ENCODE assay signal across 8 cellular contexts in the genomic region with DNA sequence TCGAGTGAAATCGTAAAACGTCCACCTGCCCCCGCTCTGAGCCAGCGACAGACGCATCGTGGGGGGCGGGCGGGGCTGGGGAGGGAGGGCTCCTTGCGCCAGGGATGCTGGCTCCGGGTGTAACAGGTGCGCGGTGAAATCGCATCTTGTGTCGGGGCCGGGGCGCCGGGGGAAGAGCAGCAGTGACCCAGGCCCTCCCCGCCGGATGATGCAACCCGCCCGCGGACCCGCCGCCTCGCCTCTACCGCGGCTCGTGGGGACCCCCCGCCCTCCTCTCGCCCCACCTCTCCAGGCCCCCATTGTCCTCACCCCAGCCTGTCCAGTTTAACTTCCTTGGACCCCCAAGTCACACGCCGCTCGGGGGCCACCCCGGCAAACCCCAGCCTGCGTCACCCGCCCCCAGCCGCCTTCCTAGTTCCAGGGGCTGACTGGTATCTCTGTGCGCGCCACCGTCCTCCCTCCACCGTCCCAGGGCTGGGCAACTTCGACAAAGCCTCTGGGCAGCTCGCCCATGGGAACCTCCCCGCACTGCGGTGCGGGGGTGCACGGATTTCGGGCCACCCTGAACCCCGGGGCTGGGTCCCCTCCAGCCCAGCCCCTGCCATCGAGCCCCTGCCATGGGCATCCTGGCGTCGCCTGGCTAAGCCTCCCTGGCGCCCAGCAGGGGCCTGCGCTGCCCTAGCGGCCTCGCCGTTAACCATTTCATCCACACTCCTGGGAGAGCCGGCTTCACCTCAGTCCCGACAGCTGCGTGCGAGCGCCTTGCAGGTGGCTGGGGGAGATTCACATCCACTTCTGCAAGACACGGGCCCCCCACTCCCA. TPM values are rescaled to one million over a fixed set of nuclear protein-coding genes. Genes with fewer than 3 reads are reported as not detected.
A peak's percentile ranks its signal among the peaks of the same experiment; 100 is the strongest.
DNase-seq lines count a peak whose midpoint lies in the region; ATAC-seq and TF ChIP-seq lines count a peak whose summit lies in the region.

No MANE protein-coding gene starts in this region.

- WGBS in urinary bladder: 1% methylated on average over 64 of the region's 64 CpGs

- peak; percentile 34 for ATAC-seq in activated T-helper 17 cell treated with anti-CD3 and anti-CD28 coated beads, Interleukin-2, amount 50 U/mL, for 72 hours (replicated peaks)
- ATAC-seq in left lobe of liver (peak; percentile 40), HG03565 (IDR thresholded peaks at IDR 0.05; ENCODE audit: unreplicated experiment) (no peak), GM21723 (IDR thresholded peaks at IDR 0.05; ENCODE audit: unreplicated experiment) (no peak)

- peak; percentile 21; the same call in 1 of the 2 replicates for TF ChIP-seq CTCF in BE2C (IDR thresholded peaks at IDR 0.05; ENCODE audit: low read depth, low read length)

- no peaks in the 10 kb centered on the region for H3K4me1 Mint-ChIP-seq in activated T-helper 17 cell treated with anti-CD3 and anti-CD28 coated beads, Interleukin-2, amount 50 U/mL, for 72 hours

- no peak overlapping the region for H3K27ac ChIP-seq in urinary bladder (ENCODE audit: low read depth)

- no peaks in the 10 kb centered on the region for H3K9me3 ChIP-seq in BE2C

- DNase-seq in BE2C (peak; percentile 55), NCI-H1417 treated with DMSO at 0.1 percent for 48 hours (lab: John Stamatoyannopoulos, UW) (peak; percentile 51), left lobe of liver (ENCODE audit: low spot score) (no peak), NK-92 (lab: John Stamatoyannopoulos, UW; ENCODE audit: unreplicated experiment) (no peak)

- H3K27me3 ChIP-seq in BE2C: peaks cover 15% of the 10 kb centered on the region

- no peak overlapping the region for H3K27ac Mint-ChIP-seq in activated T-helper 17 cell treated with anti-CD3 and anti-CD28 coated beads, Interleukin-2, amount 50 U/mL, for 72 hours

- H3K4me3 Mint-ChIP-seq in activated T-helper 17 cell treated with anti-CD3 and anti-CD28 coated beads, Interleukin-2, amount 50 U/mL, for 72 hours: peak overlapping the region; percentile 59

- H3K27me3 Mint-ChIP-seq in activated T-helper 17 cell treated with anti-CD3 and anti-CD28 coated beads, Interleukin-2, amount 50 U/mL, for 72 hours: peaks cover 49% of the 10 kb centered on the region

- no peaks in the 10 kb centered on the region for H3K36me3 Mint-ChIP-seq in activated T-helper 17 cell treated with anti-CD3 and anti-CD28 coated beads, Interleukin-2, amount 50 U/mL, for 72 hours (ENCODE audit: low read depth)

- H3K4me1 ChIP-seq in BE2C (no peaks in the 10 kb centered on the region), urinary bladder (ENCODE audit: insufficient read depth) (peaks cover 5% of the 10 kb centered on the region)

- H3K9me3 Mint-ChIP-seq in activated T-helper 17 cell treated with anti-CD3 and anti-CD28 coated beads, Interleukin-2, amount 50 U/mL, for 72 hours: no peaks in the 10 kb centered on the region

- H3K4me3 ChIP-seq in BE2C (ENCODE audit: low read depth, low read length) (peak overlapping the region; percentile 61), urinary bladder (ENCODE audit: low read depth, low read length) (peak overlapping the region; percentile 36)

- no peaks in the 10 kb centered on the region for H3K36me3 ChIP-seq in BE2C
- no peaks in the 10 kb centered on the region for H3K36me3 ChIP-seq in urinary bladder (ENCODE audit: insufficient read depth)

RNA-seq across cellular contexts. Expression of gene KIF1A, which starts 0.8 kb away (rescaled TPM):
- 158 TPM for polyA plus RNA-seq in BE2C (2012; ENCODE audit: insufficient read depth, insufficient read length, low read depth)
- 1 to 10 TPM in 1 of 2 donors, under 1 TPM in 1; 0.37 to 1.1 TPM for total RNA-seq in activated T-helper 17 cell treated with anti-CD3 and anti-CD28 coated beads, Interleukin-2, amount 50 U/mL, for 72 hours
- total RNA-seq in left lobe of liver: 1.1 TPM
- 5.2 TPM for total RNA-seq in urinary bladder
- 1.2 TPM for polyA plus RNA-seq in urinary bladder

RNA-seq across cellular contexts. Expression of gene AGXT, which starts 47.8 kb away (rescaled TPM):
- polyA plus RNA-seq in BE2C (2012; ENCODE audit: insufficient read depth, insufficient read length, low read depth): not detected
- total RNA-seq in activated T-helper 17 cell treated with anti-CD3 and anti-CD28 coated beads, Interleukin-2, amount 50 U/mL, for 72 hours: not detected
- total RNA-seq in left lobe of liver (1,805 TPM), urinary bladder (not detected)
- 0.49 TPM for polyA plus RNA-seq in urinary bladder

Comparison
In these comparisons a context has a peak if more than half of its experiments do, and no peak if none do; other contexts are left out.
1. DNase-seq: peak in BE2C (single experiment) and NCI-H1417 treated with DMSO at 0.1 percent for 48 hours (single experiment); none in left lobe of liver (single experiment) and NK-92 (single experiment).
2. ATAC-seq: peak in activated T-helper 17 cell treated with anti-CD3 and anti-CD28 coated beads, Interleukin-2, amount 50 U/mL, for 72 hours (single experiment) and left lobe of liver (single experiment); none in HG03565 (single experiment) and GM21723 (single experiment).
3. RNA of gene AGXT, which starts 47.8 kb away (total RNA-seq): 1,805 TPM in left lobe of liver (single experiment); not detected in activated T-helper 17 cell treated with anti-CD3 and anti-CD28 coated beads, Interleukin-2, amount 50 U/mL, for 72 hours and not detected in urinary bladder (single experiment); every median in the first group is over 1,000 times any median in the second.